In genomic region chr9:36488322-36488838, GRCh38 we compare ENCODE assay signal across 8 cellular contexts.
DNase-seq lines count a peak whose midpoint lies in the region; TF ChIP-seq lines count a peak whose summit lies in the region.

No MANE protein-coding gene starts in this region.

- H3K9me3 ChIP-seq in adipocyte (ENCODE audit: control insufficient read depth, low read length) (no peaks in the 10 kb centered on the region), liver (ENCODE audit: control insufficient read depth in 4 of 4, low read length in 3 of 4) (no peaks in the 10 kb centered on the region)

- H3K4me3 ChIP-seq in adipocyte (ENCODE audit: low read length) (peak overlapping the region; percentile 86), liver (ENCODE audit: low read depth in 1 of 3, low read length in 3 of 3) (peak overlapping the region; percentile 64 to 79 (median 77))

- H3K27ac ChIP-seq in liver (ENCODE audit: low read depth in 1 of 2, low read length in 2 of 2) (peak overlapping the region; percentile 89 to 92), substantia nigra (ENCODE audit: low read depth, low read length, poor library complexity, severe bottlenecking) (peak overlapping the region; percentile 90)

- no peak for TF ChIP-seq CTCF in liver (IDR thresholded peaks at IDR 0.05; ENCODE audit: low read depth, low read length, missing input control)

- WGBS in liver = 41% methylated on average over 7 of the region's 7 CpGs

- H3K4me1 ChIP-seq in adipocyte (ENCODE audit: control insufficient read depth, insufficient read depth, low read length) (peaks cover 22% of the 10 kb centered on the region), liver (ENCODE audit: control insufficient read depth in 4 of 4, insufficient read depth in 4 of 4, low read length in 3 of 4) (peaks cover 0 to 27% (median 17%) of the 10 kb centered on the region in 4 donors)

- no peaks in the 10 kb centered on the region for H3K27me3 ChIP-seq in adipocyte (replicated peaks; ENCODE audit: control insufficient read depth, insufficient read depth, low read length)
- H3K27me3 ChIP-seq in liver (ENCODE audit: control insufficient read depth in 4 of 4, insufficient read depth in 4 of 4, low read length in 3 of 4) = no peaks in the 10 kb centered on the region

- DNase-seq in activated CD4-positive, alpha-beta T cell treated with anti-CD3 and anti-CD28 coated beads for 4 hours = peak; percentile 14 to 28
- DNase-seq in activated CD4-positive, alpha-beta T cell treated with anti-CD3 and anti-CD28 coated beads, Interleukin-2, amount 50 U/mL, for 48 hours = no peak
- DNase-seq in adipocyte (ENCODE audit: low read depth) (no peak), substantia nigra (lab: John Stamatoyannopoulos, UW) (peak in 5 of 49 donors; percentile 7 to 47 (median 32)), ecto neural progenitor cell (ENCODE audit: low spot score) (no peak), superior temporal gyrus (ENCODE audit: extremely low spot score) (no peak)
- no peak for DNase-seq in effector CD4-positive, alpha-beta T cell

- no peak for TF ChIP-seq RAD21 in liver (IDR thresholded peaks at IDR 0.05)

- H3K36me3 ChIP-seq in adipocyte (ENCODE audit: control insufficient read depth, insufficient read depth, low read length, severe bottlenecking) (no peaks in the 10 kb centered on the region), liver (ENCODE audit: control insufficient read depth in 4 of 4, insufficient read depth in 3 of 4, low read depth in 1 of 4, low read length in 3 of 4) (no peaks in the 10 kb centered on the region)

- H3K9ac ChIP-seq in adipocyte (ENCODE audit: low read length) = peak overlapping the region; percentile 90
- H3K9ac ChIP-seq in liver (ENCODE audit: low read depth in 1 of 2, low read length in 2 of 2) = peak overlapping the region; percentile 86 to 95

TF ChIP-seq in liver, 16 proteins besides CTCF, POLR2A, EP300 and RAD21:
- TF ChIP-seq TAF1 (conservative IDR thresholded peaks at IDR 0.05) (no peak), NR2F2 (IDR thresholded peaks at IDR 0.05) (no peak), FOXA2 (IDR thresholded peaks at IDR 0.05) (no peak), ZBTB33 (IDR thresholded peaks at IDR 0.05) (no peak), EGR1 (IDR thresholded peaks at IDR 0.05; ENCODE audit: low read depth in 2 of 2) (no peak), YY1 (IDR thresholded peaks at IDR 0.05) (no peak), GABPA (IDR thresholded peaks at IDR 0.05 in 1 of 2, conservative IDR thresholded peaks at IDR 0.05 in 1 of 2) (no peak), JUND (IDR thresholded peaks at IDR 0.05) (no peak), HNF4G (IDR thresholded peaks at IDR 0.05) (no peak)

Comparison
In these comparisons a context has a peak if more than half of its experiments do, and no peak if none do; other contexts are left out.
1. DNase-seq: peak in activated CD4-positive, alpha-beta T cell treated with anti-CD3 and anti-CD28 coated beads for 4 hours (2 of 2); none in activated CD4-positive, alpha-beta T cell treated with anti-CD3 and anti-CD28 coated beads, Interleukin-2, amount 50 U/mL, for 48 hours (0 of 2), adipocyte (single experiment), effector CD4-positive, alpha-beta T cell (single experiment), ecto neural progenitor cell (single experiment) and superior temporal gyrus (single experiment).